1 cellular context compared by ENCODE assay signal in the genomic region with DNA sequence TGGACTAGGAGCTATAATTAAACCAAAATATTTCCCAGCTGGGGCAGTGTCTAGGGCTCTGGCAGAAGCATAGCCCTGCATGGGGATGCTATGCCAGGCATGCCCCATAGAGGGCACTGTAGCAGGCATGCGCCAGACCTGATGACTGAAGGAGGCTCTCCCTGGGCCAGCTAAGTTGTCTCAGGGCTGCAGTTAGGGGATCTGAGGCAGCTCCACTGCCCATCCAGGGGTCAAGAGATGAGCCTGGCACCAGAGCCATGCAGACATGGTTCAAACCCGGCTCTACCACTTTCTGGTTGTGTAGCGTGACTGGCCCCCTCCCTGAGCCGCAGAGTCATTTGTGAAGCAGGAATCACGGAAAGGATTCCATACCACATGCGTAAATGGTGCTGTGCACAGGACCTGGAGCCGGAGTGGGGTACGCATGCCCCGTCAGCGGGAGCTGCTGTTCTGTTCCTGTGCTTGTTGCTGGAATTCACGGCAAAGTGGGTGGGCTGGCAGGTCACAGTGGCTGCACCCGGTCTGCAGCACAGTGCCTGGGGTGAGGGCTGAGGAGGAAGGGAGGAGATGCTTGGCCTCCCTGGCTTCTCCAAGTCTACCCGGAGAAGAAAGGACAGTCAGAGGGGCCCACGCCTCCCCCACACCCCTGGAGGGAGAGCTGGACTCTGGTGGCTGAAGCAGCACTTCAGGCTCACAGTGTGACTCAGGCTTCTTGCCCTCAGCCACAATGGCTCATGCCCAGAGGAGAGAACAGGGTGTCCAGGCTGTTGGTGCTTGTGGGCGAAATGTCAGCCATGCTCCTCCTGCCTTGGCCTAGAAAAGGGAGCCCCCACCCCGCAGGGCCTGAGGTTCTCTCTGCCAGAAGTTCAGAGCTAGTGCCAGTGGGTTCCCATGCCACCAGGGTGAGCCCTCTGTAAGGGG.
TF ChIP-seq lines count a peak whose summit lies in the region.

No MANE protein-coding gene starts in this region.

TF ChIP-seq in HepG2, 621 proteins besides CTCF, POLR2A, EP300 and RAD21 (continued from another document and continues in another):
- TF ChIP-seq, protein P1, sequence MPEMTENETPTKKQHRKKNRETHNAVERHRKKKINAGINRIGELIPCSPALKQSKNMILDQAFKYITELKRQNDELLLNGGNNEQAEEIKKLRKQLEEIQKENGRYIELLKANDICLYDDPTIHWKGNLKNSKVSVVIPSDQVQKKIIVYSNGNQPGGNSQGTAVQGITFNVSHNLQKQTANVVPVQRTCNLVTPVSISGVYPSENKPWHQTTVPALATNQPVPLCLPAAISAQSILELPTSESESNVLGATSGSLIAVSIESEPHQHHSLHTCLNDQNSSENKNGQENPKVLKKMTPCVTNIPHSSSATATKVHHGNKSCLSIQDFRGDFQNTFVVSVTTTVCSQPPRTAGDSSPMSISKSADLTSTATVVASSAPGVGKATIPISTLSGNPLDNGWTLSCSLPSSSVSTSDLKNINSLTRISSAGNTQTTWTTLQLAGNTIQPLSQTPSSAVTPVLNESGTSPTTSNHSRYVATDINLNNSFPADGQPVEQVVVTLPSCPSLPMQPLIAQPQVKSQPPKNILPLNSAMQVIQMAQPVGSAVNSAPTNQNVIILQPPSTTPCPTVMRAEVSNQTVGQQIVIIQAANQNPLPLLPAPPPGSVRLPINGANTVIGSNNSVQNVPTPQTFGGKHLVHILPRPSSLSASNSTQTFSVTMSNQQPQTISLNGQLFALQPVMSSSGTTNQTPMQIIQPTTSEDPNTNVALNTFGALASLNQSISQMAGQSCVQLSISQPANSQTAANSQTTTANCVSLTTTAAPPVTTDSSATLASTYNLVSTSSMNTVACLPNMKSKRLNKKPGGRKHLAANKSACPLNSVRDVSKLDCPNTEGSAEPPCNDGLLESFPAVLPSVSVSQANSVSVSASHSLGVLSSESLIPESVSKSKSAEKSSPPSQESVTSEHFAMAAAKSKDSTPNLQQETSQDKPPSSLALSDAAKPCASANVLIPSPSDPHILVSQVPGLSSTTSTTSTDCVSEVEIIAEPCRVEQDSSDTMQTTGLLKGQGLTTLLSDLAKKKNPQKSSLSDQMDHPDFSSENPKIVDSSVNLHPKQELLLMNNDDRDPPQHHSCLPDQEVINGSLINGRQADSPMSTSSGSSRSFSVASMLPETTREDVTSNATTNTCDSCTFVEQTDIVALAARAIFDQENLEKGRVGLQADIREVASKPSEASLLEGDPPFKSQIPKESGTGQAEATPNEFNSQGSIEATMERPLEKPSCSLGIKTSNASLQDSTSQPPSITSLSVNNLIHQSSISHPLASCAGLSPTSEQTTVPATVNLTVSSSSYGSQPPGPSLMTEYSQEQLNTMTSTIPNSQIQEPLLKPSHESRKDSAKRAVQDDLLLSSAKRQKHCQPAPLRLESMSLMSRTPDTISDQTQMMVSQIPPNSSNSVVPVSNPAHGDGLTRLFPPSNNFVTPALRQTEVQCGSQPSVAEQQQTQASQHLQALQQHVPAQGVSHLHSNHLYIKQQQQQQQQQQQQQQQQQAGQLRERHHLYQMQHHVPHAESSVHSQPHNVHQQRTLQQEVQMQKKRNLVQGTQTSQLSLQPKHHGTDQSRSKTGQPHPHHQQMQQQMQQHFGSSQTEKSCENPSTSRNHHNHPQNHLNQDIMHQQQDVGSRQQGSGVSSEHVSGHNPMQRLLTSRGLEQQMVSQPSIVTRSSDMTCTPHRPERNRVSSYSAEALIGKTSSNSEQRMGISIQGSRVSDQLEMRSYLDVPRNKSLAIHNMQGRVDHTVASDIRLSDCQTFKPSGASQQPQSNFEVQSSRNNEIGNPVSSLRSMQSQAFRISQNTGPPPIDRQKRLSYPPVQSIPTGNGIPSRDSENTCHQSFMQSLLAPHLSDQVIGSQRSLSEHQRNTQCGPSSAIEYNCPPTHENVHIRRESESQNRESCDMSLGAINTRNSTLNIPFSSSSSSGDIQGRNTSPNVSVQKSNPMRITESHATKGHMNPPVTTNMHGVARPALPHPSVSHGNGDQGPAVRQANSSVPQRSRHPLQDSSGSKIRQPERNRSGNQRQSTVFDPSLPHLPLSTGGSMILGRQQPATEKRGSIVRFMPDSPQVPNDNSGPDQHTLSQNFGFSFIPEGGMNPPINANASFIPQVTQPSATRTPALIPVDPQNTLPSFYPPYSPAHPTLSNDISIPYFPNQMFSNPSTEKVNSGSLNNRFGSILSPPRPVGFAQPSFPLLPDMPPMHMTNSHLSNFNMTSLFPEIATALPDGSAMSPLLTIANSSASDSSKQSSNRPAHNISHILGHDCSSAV (CRISPR knock-in tag; IDR thresholded peaks at IDR 0.05; ENCODE audit: borderline replicate concordance) = no peak
- TF ChIP-seq TSC22D2 (CRISPR knock-in tag; IDR thresholded peaks at IDR 0.05; ENCODE audit: borderline replicate concordance) (no peak), ZBTB26 (CRISPR knock-in tag; IDR thresholded peaks at IDR 0.05; ENCODE audit: borderline replicate concordance) (no peak), ZNF138 (CRISPR knock-in tag; IDR thresholded peaks at IDR 0.05; ENCODE audit: low read depth) (0 out of 2 replicates have a peak, but pooled peaks have one; percentile 18), RERE (CRISPR knock-in tag; IDR thresholded peaks at IDR 0.05; ENCODE audit: low read depth) (no peak), ADNP (CRISPR knock-in tag; IDR thresholded peaks at IDR 0.05) (no peak), ZNF530 (CRISPR knock-in tag; IDR thresholded peaks at IDR 0.05; ENCODE audit: low read depth) (no peak), RFXANK (CRISPR knock-in tag; IDR thresholded peaks at IDR 0.05) (no peak), ZMYM3 (CRISPR knock-in tag; IDR thresholded peaks at IDR 0.05) (no peak), IKZF4 (CRISPR knock-in tag; IDR thresholded peaks at IDR 0.05; ENCODE audit: borderline replicate concordance, low read depth, not compliant biosample characterization) (no peak), ZNF34 (CRISPR knock-in tag; IDR thresholded peaks at IDR 0.05; ENCODE audit: borderline replicate concordance) (no peak), TRIM24 (CRISPR knock-in tag; IDR thresholded peaks at IDR 0.05) (no peak), NFE2L1 (CRISPR knock-in tag; IDR thresholded peaks at IDR 0.05; ENCODE audit: borderline replicate concordance) (no peak; the same call in 1 of the 2 replicates), ARNTL (CRISPR knock-in tag; IDR thresholded peaks at IDR 0.05) (0 out of 2 replicates have a peak, but pooled peaks have one; percentile 17), ZNF274 (CRISPR knock-in tag; IDR thresholded peaks at IDR 0.05) (0 out of 2 replicates have a peak, but pooled peaks have one; percentile 54), DR1 (CRISPR knock-in tag; IDR thresholded peaks at IDR 0.05) (no peak), ZNF891 (CRISPR knock-in tag; IDR thresholded peaks at IDR 0.05) (peak; percentile 39; the same call in 1 of the 2 replicates), ZNF432 (CRISPR knock-in tag; IDR thresholded peaks at IDR 0.05; ENCODE audit: borderline replicate concordance) (no peak), MNT (IDR thresholded peaks at IDR 0.05) (no peak)
- TF ChIP-seq, protein P2, sequence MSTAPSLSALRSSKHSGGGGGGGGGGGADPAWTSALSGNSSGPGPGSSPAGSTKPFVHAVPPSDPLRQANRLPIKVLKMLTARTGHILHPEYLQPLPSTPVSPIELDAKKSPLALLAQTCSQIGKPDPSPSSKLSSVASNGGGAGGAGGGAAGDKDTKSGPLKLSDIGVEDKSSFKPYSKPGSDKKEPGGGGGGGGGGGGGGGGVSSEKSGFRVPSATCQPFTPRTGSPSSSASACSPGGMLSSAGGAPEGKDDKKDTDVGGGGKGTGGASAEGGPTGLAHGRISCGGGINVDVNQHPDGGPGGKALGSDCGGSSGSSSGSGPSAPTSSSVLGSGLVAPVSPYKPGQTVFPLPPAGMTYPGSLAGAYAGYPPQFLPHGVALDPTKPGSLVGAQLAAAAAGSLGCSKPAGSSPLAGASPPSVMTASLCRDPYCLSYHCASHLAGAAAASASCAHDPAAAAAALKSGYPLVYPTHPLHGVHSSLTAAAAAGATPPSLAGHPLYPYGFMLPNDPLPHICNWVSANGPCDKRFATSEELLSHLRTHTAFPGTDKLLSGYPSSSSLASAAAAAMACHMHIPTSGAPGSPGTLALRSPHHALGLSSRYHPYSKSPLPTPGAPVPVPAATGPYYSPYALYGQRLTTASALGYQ (CRISPR knock-in tag; IDR thresholded peaks at IDR 0.05) = no peak
- TF ChIP-seq, protein P3, sequence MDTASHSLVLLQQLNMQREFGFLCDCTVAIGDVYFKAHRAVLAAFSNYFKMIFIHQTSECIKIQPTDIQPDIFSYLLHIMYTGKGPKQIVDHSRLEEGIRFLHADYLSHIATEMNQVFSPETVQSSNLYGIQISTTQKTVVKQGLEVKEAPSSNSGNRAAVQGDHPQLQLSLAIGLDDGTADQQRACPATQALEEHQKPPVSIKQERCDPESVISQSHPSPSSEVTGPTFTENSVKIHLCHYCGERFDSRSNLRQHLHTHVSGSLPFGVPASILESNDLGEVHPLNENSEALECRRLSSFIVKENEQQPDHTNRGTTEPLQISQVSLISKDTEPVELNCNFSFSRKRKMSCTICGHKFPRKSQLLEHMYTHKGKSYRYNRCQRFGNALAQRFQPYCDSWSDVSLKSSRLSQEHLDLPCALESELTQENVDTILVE (CRISPR knock-in tag; IDR thresholded peaks at IDR 0.05) = no peak
